ENCODE assay signal across 2 cellular contexts in the genomic region with DNA sequence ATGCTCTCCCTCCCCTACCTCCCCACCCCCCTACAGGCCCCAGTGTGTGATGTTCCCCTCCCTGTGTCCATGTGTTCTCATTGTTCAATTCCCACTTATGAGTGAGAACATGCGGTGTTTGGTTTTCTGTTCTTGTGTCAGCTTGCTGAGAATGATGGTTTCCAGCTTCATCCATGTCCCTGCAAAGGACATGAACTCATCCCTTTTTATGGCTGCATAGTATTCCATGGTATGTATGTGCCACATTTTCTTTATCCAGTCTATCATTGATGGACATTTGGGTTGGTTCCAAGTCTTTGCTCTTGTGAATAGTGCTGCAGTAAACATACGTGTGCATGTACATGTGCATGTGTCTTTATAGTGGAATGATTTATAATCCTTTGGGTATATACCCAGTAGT. TPM values are rescaled to one million over a fixed set of nuclear protein-coding genes. Genes with fewer than 3 reads are reported as not detected.
A peak's percentile ranks its signal among the peaks of the same experiment; 100 is the strongest.
DNase-seq lines count a peak whose midpoint lies in the region; ATAC-seq, FAIRE-seq and TF ChIP-seq lines count a peak whose summit lies in the region.
"Not testable (repeated sequence)": the region's sequence is repeated elsewhere in the genome, so short reads cannot be mapped to it uniquely, and the experiment has no call there.

No MANE protein-coding gene starts in this region.

- CTCF ChIA-PET in HEK293 (lab: Yijun Ruan, JAX); K562 (lab: Yijun Ruan, JAX; ENCODE audit: low intra/inter-chr PET ratio): not testable (repeated sequence)

- H3K27ac ChIP-seq in HEK293 (ENCODE audit: extremely low read depth, low read depth, low read length); K562 (ENCODE audit: extremely low read depth, low read depth, low read length): not testable (repeated sequence)

- POLR2A ChIA-PET in HEK293 (lab: Yijun Ruan, JAX); K562 (lab: Yijun Ruan, JAX): not testable (repeated sequence)

- not testable (repeated sequence) for FAIRE-seq in K562 (lab: Jason Lieb, UNC)

- not testable (repeated sequence) for TF ChIP-seq EP300 in K562 (IDR thresholded peaks at IDR 0.05; ENCODE audit: low read length)

- not testable (repeated sequence) for H3K4me2 ChIP-seq in K562 (ENCODE audit: insufficient read depth, low read length)

- not testable (repeated sequence) for H3K9ac ChIP-seq in K562 (ENCODE audit: insufficient read depth in 1 of 2, low read depth in 2 of 2, low read length in 2 of 2)

- not testable (repeated sequence) for TF ChIP-seq CTCF in HEK293 (tag by site-specific recombination; IDR thresholded peaks at IDR 0.05); K562 (IDR thresholded peaks at IDR 0.05 in 2 of 3, conservative IDR thresholded peaks at IDR 0.05 in 1 of 3; ENCODE audit: insufficient read depth in 2 of 3, low read depth in 1 of 3, low read length in 3 of 3)

- peaks cover 22 to 24% of the 10 kb centered on the region in 2 experiments for H3K36me3 ChIP-seq in HEK293 (ENCODE audit: control insufficient read depth in 2 of 2, insufficient read depth in 1 of 2, low read length in 2 of 2)
- not testable (repeated sequence) for H3K36me3 ChIP-seq in K562 (ENCODE audit: control insufficient read depth, insufficient read depth, low read length)

- TF ChIP-seq POLR2A in K562 (conservative IDR thresholded peaks at IDR 0.05), result not testable (repeated sequence)

- H3K79me2 ChIP-seq in K562 (ENCODE audit: control insufficient read depth, insufficient read depth, low read length), result not testable (repeated sequence)

- H3K9me1 ChIP-seq in K562 (ENCODE audit: control insufficient read depth, insufficient read depth, low read length), result not testable (repeated sequence)

- BruUV-seq in K562 (replicated peaks; lab: Mats Ljungman, UMichigan), result not testable (repeated sequence)

- H4K20me1 ChIP-seq in K562 (replicated peaks; ENCODE audit: control insufficient read depth, insufficient read depth, low read length), result not testable (repeated sequence)

- intact Hi-C loops in K562 (cut with micrococcal nuclease), result not testable (repeated sequence)

- 5% methylated on average over 2 of the region's 2 CpGs for WGBS in K562 (ENCODE audit: insufficient coverage, low coverage, missing lambda C conversion rate)

- not testable (repeated sequence) for TF ChIP-seq RAD21 in K562 (CRISPR knock-in tag; conservative IDR thresholded peaks at IDR 0.05 in 1 of 2, IDR thresholded peaks at IDR 0.05 in 1 of 2)

- H3K27me3 ChIP-seq in K562 (ENCODE audit: control insufficient read depth in 2 of 2, insufficient read depth in 2 of 2, low read length in 2 of 2), result peaks cover 1 to 12% of the 10 kb centered on the region in 2 experiments

- not testable (repeated sequence) for H2AFZ ChIP-seq in K562 (ENCODE audit: low read depth, low read length)

- H3K4me1 ChIP-seq in HEK293 (ENCODE audit: control insufficient read depth, insufficient read depth, low read length); K562 (replicated peaks in 1 of 2; ENCODE audit: control insufficient read depth in 2 of 2, insufficient read depth in 2 of 2, low read length in 2 of 2): not testable (repeated sequence)

- in situ Hi-C loops in K562 (cut with MboI), result not testable (repeated sequence)

- not testable (repeated sequence) for DNase-seq in K562 (ENCODE audit: extremely low read depth in 1 of 4, low spot score in 3 of 4)

- H3K4me3 ChIP-seq in HEK293 (ENCODE audit: low read depth, low read length); K562: not testable (repeated sequence)

- not testable (repeated sequence) for ATAC-seq in K562

- not testable (repeated sequence) for H3K9me3 ChIP-seq in HEK293 (ENCODE audit: control insufficient read depth, insufficient read depth, low read depth, low read length); K562 (replicated peaks; ENCODE audit: control insufficient read depth, insufficient read depth, low read depth, low read length)

TF ChIP-seq in HEK293, 187 proteins besides CTCF, POLR2A, EP300 and RAD21 (continues in another document):
- TF ChIP-seq ZNF202 (tag by site-specific recombination; IDR thresholded peaks at IDR 0.05; ENCODE audit: borderline replicate concordance) (peak; percentile 64; the same call in 1 of the 2 replicates), ZNF146 (tag by site-specific recombination; IDR thresholded peaks at IDR 0.05) (peak; percentile 99)
- TF ChIP-seq, protein P1, sequence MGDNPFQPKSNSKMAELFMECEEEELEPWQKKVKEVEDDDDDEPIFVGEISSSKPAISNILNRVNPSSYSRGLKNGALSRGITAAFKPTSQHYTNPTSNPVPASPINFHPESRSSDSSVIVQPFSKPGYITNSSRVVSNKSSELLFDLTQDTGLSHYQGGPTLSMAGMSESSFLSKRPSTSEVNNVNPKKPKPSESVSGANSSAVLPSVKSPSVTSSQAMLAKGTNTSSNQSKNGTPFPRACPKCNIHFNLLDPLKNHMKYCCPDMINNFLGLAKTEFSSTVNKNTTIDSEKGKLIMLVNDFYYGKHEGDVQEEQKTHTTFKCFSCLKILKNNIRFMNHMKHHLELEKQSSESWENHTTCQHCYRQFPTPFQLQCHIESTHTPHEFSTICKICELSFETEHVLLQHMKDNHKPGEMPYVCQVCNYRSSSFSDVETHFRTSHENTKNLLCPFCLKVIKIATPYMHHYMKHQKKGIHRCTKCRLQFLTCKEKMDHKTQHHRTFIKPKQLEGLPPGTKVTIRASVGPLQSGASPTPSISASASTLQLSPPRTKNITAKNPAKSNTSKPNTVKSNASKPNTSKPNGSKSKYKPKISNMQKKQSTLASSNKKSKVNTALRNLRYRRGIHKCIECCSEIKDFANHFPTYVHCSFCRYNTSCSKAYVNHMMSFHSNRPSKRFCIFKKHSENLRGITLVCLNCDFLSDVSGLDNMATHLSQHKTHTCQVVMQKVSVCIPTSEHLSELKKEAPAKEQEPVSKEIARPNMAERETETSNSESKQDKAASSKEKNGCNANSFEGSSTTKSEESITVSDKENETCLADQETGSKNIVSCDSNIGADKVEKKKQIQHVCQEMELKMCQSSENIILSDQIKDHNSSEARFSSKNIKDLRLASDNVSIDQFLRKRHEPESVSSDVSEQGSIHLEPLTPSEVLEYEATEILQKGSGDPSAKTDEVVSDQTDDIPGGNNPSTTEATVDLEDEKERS (tag by site-specific recombination; IDR thresholded peaks at IDR 0.05), result peak; percentile 84; the same call in 1 of the 2 replicates

TF ChIP-seq in K562, 482 proteins besides CTCF, POLR2A, EP300 and RAD21:
- TF ChIP-seq ZNF146 (CRISPR knock-in tag; IDR thresholded peaks at IDR 0.05; ENCODE audit: unreplicated experiment), result peak; percentile 76

RNA-seq across cellular contexts. Expression of a gene that starts 44.1 kb away (rescaled TPM):
- total RNA-seq in K562 (2011; cell fraction: chromatin; rRNA removed; ENCODE audit: low replicate concordance), result 0.28 and 0.65 TPM in 2 replicates
- 0.17 and 0.79 TPM in 2 replicates for total RNA-seq in K562 (2011; cell fraction: nucleolus; rRNA removed)
- 0.22 and 2.1 TPM in 2 replicates for total RNA-seq in K562 (2011; cell fraction: nucleoplasm; rRNA removed)
- total RNA-seq in K562 (2014; rRNA removed) (0.36 and 0.94 TPM in 2 replicates), K562 (2014; rRNA removed; fragmentation: Illumina TruSeq; extraction: Trizol) (0.70 and 0.76 TPM in 2 replicates), K562 (2015; rRNA removed; fragmentation: Illumina TruSeq; extraction: Trizol) (0.75 and 0.87 TPM in 2 replicates), K562 (2021) (0.49 and 0.62 TPM in 2 replicates)
- polyA plus RNA-seq in K562 (2011; rRNA removed) (0.04 and 0.28 TPM in 2 replicates), K562 (2014; fragmentation: Illumina TruSeq; extraction: Trizol) (1.0 and 1.1 TPM in 2 replicates), K562 (2014; fragmentation: Nextera tagmentation; extraction: Ambion mirVana) (under 1 TPM; 0.14 to 0.35 TPM), K562 (2014; rRNA removed) (0.49 and 0.62 TPM in 2 replicates)
- 0.07 and 0.19 TPM in 2 replicates for polyA plus RNA-seq in K562 (2011; cell fraction: cytosol; rRNA removed)
- 0.30 and 0.60 TPM in 2 replicates for polyA plus RNA-seq in K562 (2011; cell fraction: nucleus; rRNA removed)
- 0.78 and 1.8 TPM in 2 replicates for polyA plus RNA-seq in K562 (2012)
- 0.27 TPM in 1 of 2 replicates, not detected in the other for polyA minus RNA-seq in K562 (2011; rRNA and poly(A)+ RNA removed)
- not detected in 2 replicates for polyA minus RNA-seq in K562 (2011; cell fraction: cytosol; rRNA and poly(A)+ RNA removed)
- polyA minus RNA-seq in K562 (2011; cell fraction: nucleus; rRNA and poly(A)+ RNA removed), result 0.13 TPM in 1 of 2 replicates, not detected in the other
